22 cellular contexts compared by ENCODE assay signal in genomic region chr3:117563063-117563462, GRCh38.
"Had no signal": no experiment of that assay in that cellular context is flagged by ENCODE, and none has a peak within 500 bp of the region (broad histone marks: within the 10 kb centered on the region; RNA-seq: fewer than 3 reads in every experiment).

No MANE protein-coding gene starts in this region.

- DNase-seq: activated CD4-positive, alpha-beta T cell treated with anti-CD3 and anti-CD28 coated beads, Interleukin-2, amount 50 U/mL, for 1 hour; activated CD4-positive, CD25-positive, alpha-beta regulatory T cell treated with anti-CD3 and anti-CD28 coated beads, Interleukin-2, amount 50 U/mL, for 72 hours; activated CD8-positive, alpha-beta memory T cell treated with anti-CD3 and anti-CD28 coated beads, Interleukin-2, amount 50 U/mL, for 4 hours; activated naive CD4-positive, alpha-beta T cell; activated naive CD8-positive, alpha-beta T cell treated with anti-CD3 and anti-CD28 coated beads, Interleukin-2, amount 10 ng/mL, durations not matched to agents 7 days and 5 days; activated T-cell treated with anti-CD3 and anti-CD28 coated beads, Interleukin-2, amount 50 U/mL, for 24 hours; amygdala; body of pancreas; caudate nucleus; dermis blood vessel endothelial cell; effector CD8-positive, alpha-beta T cell; erythroblast; glutamatergic neuron; hypothalamus; left cardiac atrium; naive B cell; nucleus accumbens; right lobe of liver; stimulated activated CD4-positive, alpha-beta T cell treated with anti-CD3 and anti-CD28 coated beads, Interleukin-1b, Interleukin-23, amount 100 ng/mL, for 48 hours; stimulated activated naive CD8-positive, alpha-beta T cell treated with anti-CD3 and anti-CD28 coated beads, Interleukin-15, amount 100 ng/mL, for 72 hours; T-cell; WERI-Rb-1 had no signal
